4 cellular contexts compared by ENCODE assay signal in genomic region chr1:148493933-148494332, GRCh38. TPM values are rescaled to one million over a fixed set of nuclear protein-coding genes. Genes with fewer than 3 reads are reported as not detected.
"Had no signal": no experiment of that assay in that cellular context is flagged by ENCODE, and none has a peak within 500 bp of the region (broad histone marks: within the 10 kb centered on the region; RNA-seq: fewer than 3 reads in every experiment).

No MANE protein-coding gene starts in this region.

RNA-seq across cellular contexts. Expression of gene PPIAL4G, which starts 10.8 kb away (rescaled TPM):
- total RNA-seq: LHCN-M2, M059J, MCF 10A, NCI-H460 had no signal
